In the genomic region with DNA sequence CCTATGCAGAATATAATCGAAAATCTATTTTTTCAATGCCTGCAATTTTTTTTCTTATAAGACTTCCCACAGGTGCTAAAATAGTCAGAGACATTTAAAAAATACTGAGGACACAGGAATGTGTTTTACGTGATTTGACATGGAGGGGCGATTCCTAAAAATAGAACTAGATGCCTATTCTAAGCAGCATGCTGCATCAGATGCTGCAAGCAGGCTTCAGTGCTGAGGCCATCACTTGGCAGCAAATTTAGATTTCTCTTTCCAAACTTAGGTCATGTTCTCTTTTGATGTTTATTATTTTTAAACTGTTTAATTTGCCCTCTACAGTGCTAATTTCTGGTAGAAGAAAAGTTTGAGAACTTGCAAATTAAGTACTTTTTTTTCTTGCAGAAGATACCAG, we compare ENCODE assay signal across 29 cellular contexts.
"Had no signal": no experiment of that assay in that cellular context is flagged by ENCODE, and none has a peak within 500 bp of the region (broad histone marks: within the 10 kb centered on the region; RNA-seq: fewer than 3 reads in every experiment).

No MANE protein-coding gene starts in this region.

- H3K4me1 ChIP-seq: prostate gland, right lobe of liver, sigmoid colon, suprapubic skin, tibial artery, transverse colon, upper lobe of right lung, uterus had no signal

- H3K36me3 ChIP-seq: neutrophil, pancreas, prostate gland, right lobe of liver, sigmoid colon, spleen, suprapubic skin, tibial artery, transverse colon, upper lobe of right lung, uterus had no signal

- FAIRE-seq: pancreas had no signal

- H3K27ac ChIP-seq: neutrophil, pancreas, prostate gland, right lobe of liver, sigmoid colon, skin epidermis, spleen, suprapubic skin, testis, tibial artery, transverse colon, upper lobe of right lung, uterus had no signal

- ATAC-seq: naive thymus-derived CD8-positive, alpha-beta T cell; natural killer cell treated with Interleukin-12 subunit alpha and Interleukin-12 subunit beta and Interleukin-15 and Interleukin-18, amount 100 ng/mL, for 72 hours; pancreas; right lobe of liver; stimulated activated memory B cell treated with anti-CD40 and anti-IgM and Interleukin-4, amounts not matched to agents 10 μg/mL and 1 μg/mL and 100 μg/mL, for 72 hours; stimulated activated naive CD8-positive, alpha-beta T cell treated with anti-CD3 and anti-CD28 coated beads, Interleukin-15, amount 100 ng/mL, for 72 hours; stimulated activated naive CD8-positive, alpha-beta T cell treated with anti-CD3 and anti-CD28 coated beads, Interleukin-15, Interleukin-2, amounts not matched to agents 100 U/mL and 50 U/mL, for 24 hours; upper lobe of right lung had no signal

- H3K27me3 ChIP-seq: pancreas, sigmoid colon, spleen, suprapubic skin, testis, tibial artery, transverse colon, upper lobe of right lung, uterus had no signal

- DNase-seq: naive B cell; naive thymus-derived CD8-positive, alpha-beta T cell; nephron progenitor cell; nucleus accumbens; pancreas; right lobe of liver; sigmoid colon; spleen; stimulated activated CD4-positive, alpha-beta T cell treated with anti-CD3 and anti-CD28 coated beads, Interleukin-12 subunit alpha, Interleukin-12 subunit beta, amount 100 ng/mL, for 4 hours; stimulated activated CD4-positive, alpha-beta T cell treated with anti-CD3 and anti-CD28 coated beads, Interleukin-1b, Interleukin-23, amount 100 ng/mL, for 48 hours; stimulated activated CD4-positive, alpha-beta T cell treated with anti-CD3 and anti-CD28 coated beads, Interleukin-4, amount 100 ng/mL, for 1 hour; stimulated activated CD4-positive, alpha-beta T cell treated with anti-CD3 and anti-CD28 coated beads, Interleukin-4, amount 100 ng/mL, for 4 hours; stimulated activated CD8-positive, alpha-beta memory T cell treated with anti-CD3 and anti-CD28 coated beads, Interleukin-4, amount 100 ng/mL, for 48 hours; stimulated activated naive CD4-positive, alpha-beta T cell; stimulated activated naive CD8-positive, alpha-beta T cell treated with anti-CD3 and anti-CD28 coated beads, Interleukin-15, amount 100 ng/mL, for 72 hours; stimulated activated naive CD8-positive, alpha-beta T cell treated with anti-CD3 and anti-CD28 coated beads, Interleukin-15, Interleukin-2, amounts not matched to agents 100 U/mL and 50 U/mL, for 24 hours; substantia nigra; testis; tibial artery; transverse colon; upper lobe of right lung; uterus had no signal

- H3K4me2 ChIP-seq: smooth muscle cell had no signal

- H3K9me3 ChIP-seq: neutrophil, pancreas, prostate gland, right lobe of liver, sigmoid colon, suprapubic skin, testis, tibial artery, transverse colon, upper lobe of right lung, uterus had no signal

- H3K4me3 ChIP-seq: pancreas, prostate gland, right lobe of liver, sigmoid colon, skin epidermis, smooth muscle cell, spleen, suprapubic skin, testis, tibial artery, transverse colon, upper lobe of right lung, uterus had no signal
